ENCODE assay signal across 29 cellular contexts in genomic region chr10:63886281-63887025, GRCh38.
"Had no signal": no experiment of that assay in that cellular context is flagged by ENCODE, and none has a peak within 500 bp of the region (broad histone marks: within the 10 kb centered on the region; RNA-seq: fewer than 3 reads in every experiment).

No MANE protein-coding gene starts in this region.

- H3K27me3 ChIP-seq: ascending aorta, cardiac muscle cell, foreskin keratinocyte, pancreas, upper lobe of left lung had no signal

- H3K9me3 Mint-ChIP-seq: activated naive CD8-positive, alpha-beta T cell treated with anti-CD3 and anti-CD28 coated beads, Interleukin-2, amount 10 ng/mL, durations not matched to agents 7 days and 5 days; immature natural killer cell; stimulated activated effector memory CD8-positive, alpha-beta T cell treated with anti-CD3 and anti-CD28 coated beads, Interleukin-12 subunit alpha, Interleukin-12 subunit beta, amount 100 ng/mL, for 72 hours; stimulated activated naive CD8-positive, alpha-beta T cell treated with anti-CD3 and anti-CD28 coated beads, Interleukin-15, Interleukin-2, amounts not matched to agents 100 ng/mL and 50 ng/mL, for 24 hours had no signal

- H3K36me3 ChIP-seq: ascending aorta, cardiac muscle cell, heart left ventricle, pancreas, prostate gland, upper lobe of left lung, WERI-Rb-1 had no signal

- H3K27me3 Mint-ChIP-seq: brain had no signal

- H3K4me3 ChIP-seq: ascending aorta, cardiac muscle cell, heart left ventricle, pancreas, prostate gland, upper lobe of left lung had no signal

- H3K4me1 ChIP-seq: ascending aorta, foreskin keratinocyte, heart left ventricle, prostate gland, upper lobe of left lung had no signal

- H3K36me3 Mint-ChIP-seq: activated naive CD8-positive, alpha-beta T cell treated with anti-CD3 and anti-CD28 coated beads, Interleukin-2, amount 10 ng/mL, durations not matched to agents 7 days and 5 days; brain; immature natural killer cell; naive thymus-derived CD4-positive, alpha-beta T cell; stimulated activated effector memory CD8-positive, alpha-beta T cell treated with anti-CD3 and anti-CD28 coated beads, Interleukin-12 subunit alpha, Interleukin-12 subunit beta, amount 100 ng/mL, for 72 hours had no signal

- H3K9me3 ChIP-seq: ascending aorta, prostate gland, upper lobe of left lung had no signal

- ATAC-seq: activated CD4-positive, CD25-positive, alpha-beta regulatory T cell treated with anti-CD3 and anti-CD28 coated beads, Interleukin-2, amount 50 U/mL, for 24 hours; esophagus mucosa; foreskin keratinocyte; naive thymus-derived CD4-positive, alpha-beta T cell; sciatic nerve had no signal

- H3K27ac ChIP-seq: ascending aorta, cardiac muscle cell, foreskin keratinocyte, heart left ventricle, pancreas, prostate gland, upper lobe of left lung, WERI-Rb-1 had no signal

- H3K27ac Mint-ChIP-seq: activated naive CD8-positive, alpha-beta T cell treated with anti-CD3 and anti-CD28 coated beads, Interleukin-2, amount 10 ng/mL, durations not matched to agents 7 days and 5 days; brain; immature natural killer cell; stimulated activated effector memory CD8-positive, alpha-beta T cell treated with anti-CD3 and anti-CD28 coated beads, Interleukin-12 subunit alpha, Interleukin-12 subunit beta, amount 100 ng/mL, for 72 hours; stimulated activated naive CD8-positive, alpha-beta T cell treated with anti-CD3 and anti-CD28 coated beads, Interleukin-15, Interleukin-2, amounts not matched to agents 100 ng/mL and 50 ng/mL, for 24 hours had no signal

- DNase-seq: activated CD4-positive, alpha-beta T cell treated with anti-CD3 and anti-CD28 coated beads for 48 hours; activated CD4-positive, alpha-beta T cell treated with anti-CD3 and anti-CD28 coated beads, Interleukin-2, amount 50 U/mL, for 48 hours; activated CD8-positive, alpha-beta memory T cell treated with anti-CD3 and anti-CD28 coated beads for 24 hours; activated effector memory CD4-positive, alpha-beta T cell treated with Interleukin-2 at 50 U/mL for 16 hours; activated naive CD4-positive, alpha-beta T cell treated with Interleukin-2 at 50 U/mL for 16 hours; activated naive CD8-positive, alpha-beta T cell treated with anti-CD3 and anti-CD28 coated beads, Interleukin-2, amount 10 ng/mL, durations not matched to agents 7 days and 5 days; foreskin keratinocyte; hypothalamus; immature natural killer cell; midbrain; naive thymus-derived CD4-positive, alpha-beta T cell; nucleus accumbens; retina; small intestine; stimulated activated CD4-positive, alpha-beta T cell treated with anti-CD3 and anti-CD28 coated beads, Interleukin-4, amount 100 ng/mL, for 24 hours; T-helper 9 cell; WERI-Rb-1 had no signal

- H3K4me3 Mint-ChIP-seq: activated naive CD8-positive, alpha-beta T cell treated with anti-CD3 and anti-CD28 coated beads, Interleukin-2, amount 10 ng/mL, durations not matched to agents 7 days and 5 days; brain; immature natural killer cell; naive thymus-derived CD4-positive, alpha-beta T cell; stimulated activated effector memory CD8-positive, alpha-beta T cell treated with anti-CD3 and anti-CD28 coated beads, Interleukin-12 subunit alpha, Interleukin-12 subunit beta, amount 100 ng/mL, for 72 hours; stimulated activated naive CD8-positive, alpha-beta T cell treated with anti-CD3 and anti-CD28 coated beads, Interleukin-15, Interleukin-2, amounts not matched to agents 100 ng/mL and 50 ng/mL, for 24 hours had no signal

- H3K4me1 Mint-ChIP-seq: activated naive CD8-positive, alpha-beta T cell treated with anti-CD3 and anti-CD28 coated beads, Interleukin-2, amount 10 ng/mL, durations not matched to agents 7 days and 5 days; immature natural killer cell; stimulated activated effector memory CD8-positive, alpha-beta T cell treated with anti-CD3 and anti-CD28 coated beads, Interleukin-12 subunit alpha, Interleukin-12 subunit beta, amount 100 ng/mL, for 72 hours had no signal
